17 cellular contexts compared by ENCODE assay signal in genomic region chr17:46962374-46962790, GRCh38. TPM values are rescaled to one million over a fixed set of nuclear protein-coding genes. Genes with fewer than 3 reads are reported as not detected.
DNase-seq lines count a peak whose midpoint lies in the region; ATAC-seq, FAIRE-seq and TF ChIP-seq lines count a peak whose summit lies in the region.
"Had no signal": no experiment of that assay in that cellular context is flagged by ENCODE, and none has a peak within 500 bp of the region (broad histone marks: within the 10 kb centered on the region; RNA-seq: fewer than 3 reads in every experiment).

No MANE protein-coding gene starts in this region.

- intact Hi-C loops in HepG2 (cut with micrococcal nuclease; ENCODE audit: unreplicated experiment) = no loop called here

- H3K9me3 ChIP-seq in AG04450 (ENCODE audit: control insufficient read depth, insufficient read depth, low read length) (no peaks in the 10 kb centered on the region), HepG2 (ENCODE audit: low read length) (no peaks in the 10 kb centered on the region)
- H3K9me3 ChIP-seq: BLaER1 had no signal

- TF ChIP-seq CTCF in AG04450 (IDR thresholded peaks at IDR 0.05; ENCODE audit: low read depth, low read length) = no peak
- TF ChIP-seq CTCF in GM12865 (IDR thresholded peaks at IDR 0.05; ENCODE audit: insufficient read depth, low read depth, low read length, missing control alignments) = no peak
- TF ChIP-seq CTCF in HepG2 (CRISPR knock-in tag; IDR thresholded peaks at IDR 0.05) = no peak

- BruUV-seq in HepG2 (replicated peaks; lab: Mats Ljungman, UMichigan) = no TSS peak

- POLR2A ChIA-PET in AG04450 (lab: Yijun Ruan, JAX) (no interaction called here), HepG2 (lab: Yijun Ruan, JAX) (no interaction called here)

- no peak for FAIRE-seq in HepG2 (lab: Jason Lieb, UNC)
- FAIRE-seq: frontal cortex, GM19239 had no signal

- H3K4me3 ChIP-seq in AG04450 (ENCODE audit: low read depth, low read length) = no peak overlapping the region
- no peak overlapping the region for H3K4me3 ChIP-seq in GM12865 (ENCODE audit: low read depth, low read length)
- H3K4me3 ChIP-seq in HepG2 (replicated peaks in 1 of 3; ENCODE audit: insufficient read depth in 1 of 3, low read depth in 2 of 3, low read length in 3 of 3) = no peak overlapping the region
- H3K4me3 ChIP-seq: BLaER1, GM23338 had no signal

- WGBS in HepG2 (ENCODE audit: low lambda C conversion rate) = 13% methylated on average over 1 of the region's 1 CpG

- no peak overlapping the region for H3K4me2 ChIP-seq in HepG2 (ENCODE audit: low read depth, low read length)
- H3K4me2 ChIP-seq: BLaER1, GM23338 had no signal

- no peaks in the 10 kb centered on the region for H3K4me1 ChIP-seq in HepG2 (ENCODE audit: insufficient read depth, low read length)
- H3K4me1 ChIP-seq: BLaER1 had no signal

- H2AFZ ChIP-seq in HepG2 (ENCODE audit: low read length) = no peak overlapping the region
- H2AFZ ChIP-seq: GM23338 had no signal

- H3K79me2 ChIP-seq in HepG2 (ENCODE audit: insufficient read depth, low read length) = no peaks in the 10 kb centered on the region

- CTCF ChIA-PET in AG04450 (lab: Charles Lee) (interaction anchor here (2.0 to 3.9 kb wide), 2 partner anchors 20 to 21 kb away, joined by 5 to 11 read pairs; no protein-coding TSS in a partner anchor), HepG2 (lab: Yijun Ruan, JAX; ENCODE audit: low intra/inter-chr PET ratio, low total read pairs) (no interaction called here)

- no peak overlapping the region for H3K27ac ChIP-seq in AG04450 (ENCODE audit: low read depth, low read length)
- no peak overlapping the region for H3K27ac ChIP-seq in HepG2 (ENCODE audit: extremely low read length, insufficient read depth, low read length)
- H3K27ac ChIP-seq: BLaER1 had no signal

- ATAC-seq in GM21723 (IDR thresholded peaks at IDR 0.05; ENCODE audit: unreplicated experiment) (no peak), GM21381 (IDR thresholded peaks at IDR 0.05; ENCODE audit: unreplicated experiment) (no peak), GM21423 (IDR thresholded peaks at IDR 0.05; ENCODE audit: unreplicated experiment) (no peak), HepG2 (no peak)
- ATAC-seq: GM23338 had no signal

- H3K27me3 ChIP-seq in AG04450 (ENCODE audit: control insufficient read depth, insufficient read depth, low read length) (peaks cover 24% of the 10 kb centered on the region), HepG2 (ENCODE audit: control insufficient read depth in 1 of 2, insufficient read depth in 2 of 2, low read length in 2 of 2) (no peaks in the 10 kb centered on the region)
- H3K27me3 ChIP-seq: BLaER1 had no signal

- TF ChIP-seq EP300 in HepG2 (IDR thresholded peaks at IDR 0.05; ENCODE audit: low read depth in 2 of 2, low read length in 2 of 2) (no peak), HepG2 (CRISPR knock-in tag; IDR thresholded peaks at IDR 0.05; ENCODE audit: borderline replicate concordance) (no peak)

- no peak for TF ChIP-seq POLR2A in HepG2 (IDR thresholded peaks at IDR 0.05; ENCODE audit: insufficient read depth in 1 of 2, low read depth in 2 of 2, low read length in 2 of 2)

- H4K20me1 ChIP-seq in HepG2 (ENCODE audit: insufficient read depth, low read length) = no peaks in the 10 kb centered on the region; the same call in 1 of the 2 replicates

- no peak overlapping the region for H3K9ac ChIP-seq in HepG2 (ENCODE audit: insufficient read depth, low read depth, low read length)
- H3K9ac ChIP-seq: BLaER1 had no signal

- DNase-seq in AG04450 (ENCODE audit: low read depth, low spot score) = peak; percentile 32
- DNase-seq in GM12865 (ENCODE audit: low read depth) = peak; percentile 29
- peak; percentile 11 for DNase-seq in amniotic stem cell (lab: John Stamatoyannopoulos, UW)
- DNase-seq in foreskin melanocyte = peak; percentile 73
- no peak for DNase-seq in HepG2 (ENCODE audit: low spot score)
- DNase-seq: MM.1S; stimulated activated CD4-positive, alpha-beta T cell treated with anti-CD3 and anti-CD28 coated beads, Interleukin-2, amount 100 ng/mL, for 24 hours had no signal

- 0 out of 5 replicates have a peak, but pooled peaks cover 2 to 4% of the 10 kb centered on the region in 2 experiments for H3K36me3 ChIP-seq in HepG2 (replicated peaks in 1 of 2; ENCODE audit: control insufficient read depth in 1 of 2, insufficient read depth in 2 of 2, low read length in 2 of 2)
- H3K36me3 ChIP-seq: BLaER1 had no signal

- TF ChIP-seq RAD21 in HepG2 (CRISPR knock-in tag; IDR thresholded peaks at IDR 0.05) = no peak

- in situ Hi-C loops in HepG2 (cut with HindIII; ENCODE audit: extremely low pct_ligation_motif_present, low pct_unique_long_range_greater_than_20kb) = no loop called here

TF ChIP-seq in HepG2, 621 proteins besides CTCF, POLR2A, EP300 and RAD21 (continues in another document):
- TF ChIP-seq ZNF615 (CRISPR knock-in tag; IDR thresholded peaks at IDR 0.05; ENCODE audit: borderline replicate concordance) = no peak
- TF ChIP-seq MAFK (conservative IDR thresholded peaks at IDR 0.05 in 1 of 2, IDR thresholded peaks at IDR 0.05 in 1 of 2; ENCODE audit: low read length in 2 of 2) = no peak
- TF ChIP-seq ELF1 (CRISPR knock-in tag; IDR thresholded peaks at IDR 0.05) = no peak
- TF ChIP-seq ZSCAN20 (CRISPR knock-in tag; IDR thresholded peaks at IDR 0.05; ENCODE audit: borderline replicate concordance) = no peak
- no peak for TF ChIP-seq CEBPG (CRISPR knock-in tag; IDR thresholded peaks at IDR 0.05)

RNA-seq across cellular contexts. Expression of gene RPRML, which starts 16.7 kb away (rescaled TPM):
- polyA plus RNA-seq in AG04450 (2011; rRNA removed) (not detected in 2 replicates), HepG2 (2011; rRNA removed) (not detected in 2 replicates)
- polyA minus RNA-seq in AG04450 (2011; rRNA and poly(A)+ RNA removed) = not detected in 2 replicates
- total RNA-seq in HepG2 (2016; rRNA removed; fragmentation: Illumina TruSeq; extraction: Trizol) = not detected in 2 replicates
- total RNA-seq in HepG2 (2016; cell fraction: cytosol; rRNA removed; fragmentation: Illumina TruSeq; extraction: Trizol; ENCODE audit: low read depth) = not detected in 2 replicates
- not detected in 2 replicates for total RNA-seq in HepG2 (2016; cell fraction: insoluble cytoplasmic fraction; rRNA removed; fragmentation: Illumina TruSeq; extraction: Trizol)
- not detected in 2 replicates for total RNA-seq in HepG2 (2016; cell fraction: membrane; rRNA removed; fragmentation: Illumina TruSeq; extraction: Trizol)
- not detected in 2 replicates for total RNA-seq in HepG2 (2016; cell fraction: nucleus; rRNA removed; fragmentation: Illumina TruSeq; extraction: Trizol)
- polyA plus RNA-seq in HepG2 (2011; cell fraction: cytosol; rRNA removed) = not detected in 2 replicates
- polyA plus RNA-seq in HepG2 (2011; cell fraction: nucleus; rRNA removed) = not detected in 2 replicates
- polyA plus RNA-seq in HepG2 (2012) = 0.17 TPM in 1 of 2 replicates, not detected in the other
- polyA plus RNA-seq in HepG2 (2016; cell fraction: cytosol; fragmentation: Illumina TruSeq; extraction: Trizol; ENCODE audit: low read depth) = not detected in 2 replicates
- polyA plus RNA-seq in HepG2 (2016; cell fraction: insoluble cytoplasmic fraction; fragmentation: Illumina TruSeq; extraction: Trizol; ENCODE audit: low read depth) = not detected in 2 replicates
- polyA plus RNA-seq in HepG2 (2016; cell fraction: membrane; fragmentation: Illumina TruSeq; extraction: Trizol; ENCODE audit: low read depth) = not detected in 2 replicates
- polyA plus RNA-seq in HepG2 (2016; cell fraction: nucleus; fragmentation: Illumina TruSeq; extraction: Trizol; ENCODE audit: insufficient read depth, low read depth) = not detected in 2 replicates
- polyA minus RNA-seq in HepG2 (2011; rRNA and poly(A)+ RNA removed; ENCODE audit: low replicate concordance) = not detected in 2 replicates
- polyA minus RNA-seq in HepG2 (2011; cell fraction: cytosol; rRNA and poly(A)+ RNA removed) = not detected in 2 replicates
- not detected in 2 replicates for polyA minus RNA-seq in HepG2 (2011; cell fraction: nucleus; rRNA and poly(A)+ RNA removed)
- total RNA-seq: mucosa of gallbladder, SK-MEL-5, urinary bladder had no signal
- polyA plus RNA-seq: urinary bladder had no signal

RNA-seq across cellular contexts. Expression of gene GOSR2, which starts 39.4 kb away (rescaled TPM):
- polyA plus RNA-seq in AG04450 (2011; rRNA removed) (87.1 and 87.7 TPM in 2 replicates), HepG2 (2011; rRNA removed) (61.5 and 63.7 TPM in 2 replicates)
- polyA minus RNA-seq in AG04450 (2011; rRNA and poly(A)+ RNA removed) = 88.8 and 104 TPM in 2 replicates
- 63.9 and 69.8 TPM in 2 replicates for total RNA-seq in HepG2 (2016; rRNA removed; fragmentation: Illumina TruSeq; extraction: Trizol)
- 32.8 and 35.9 TPM in 2 replicates for total RNA-seq in HepG2 (2016; cell fraction: cytosol; rRNA removed; fragmentation: Illumina TruSeq; extraction: Trizol; ENCODE audit: low read depth)
- total RNA-seq in HepG2 (2016; cell fraction: insoluble cytoplasmic fraction; rRNA removed; fragmentation: Illumina TruSeq; extraction: Trizol) = 60.6 and 68.2 TPM in 2 replicates
- 50.4 and 52.5 TPM in 2 replicates for total RNA-seq in HepG2 (2016; cell fraction: membrane; rRNA removed; fragmentation: Illumina TruSeq; extraction: Trizol)
- 67.6 and 76.5 TPM in 2 replicates for total RNA-seq in HepG2 (2016; cell fraction: nucleus; rRNA removed; fragmentation: Illumina TruSeq; extraction: Trizol)
- polyA plus RNA-seq in HepG2 (2011; cell fraction: cytosol; rRNA removed) = 37.5 and 43.3 TPM in 2 replicates
- 85.8 and 95.1 TPM in 2 replicates for polyA plus RNA-seq in HepG2 (2011; cell fraction: nucleus; rRNA removed)
- 31.0 and 31.7 TPM in 2 replicates for polyA plus RNA-seq in HepG2 (2012)
- 34.8 and 42.5 TPM in 2 replicates for polyA plus RNA-seq in HepG2 (2016; cell fraction: cytosol; fragmentation: Illumina TruSeq; extraction: Trizol; ENCODE audit: low read depth)
- polyA plus RNA-seq in HepG2 (2016; cell fraction: insoluble cytoplasmic fraction; fragmentation: Illumina TruSeq; extraction: Trizol; ENCODE audit: low read depth) = 68.7 and 71.7 TPM in 2 replicates
- polyA plus RNA-seq in HepG2 (2016; cell fraction: membrane; fragmentation: Illumina TruSeq; extraction: Trizol; ENCODE audit: low read depth) = 40.0 and 42.5 TPM in 2 replicates
- 61.9 and 64.3 TPM in 2 replicates for polyA plus RNA-seq in HepG2 (2016; cell fraction: nucleus; fragmentation: Illumina TruSeq; extraction: Trizol; ENCODE audit: insufficient read depth, low read depth)
- polyA minus RNA-seq in HepG2 (2011; rRNA and poly(A)+ RNA removed; ENCODE audit: low replicate concordance) = 76.3 and 91.4 TPM in 2 replicates
- 18.7 and 21.0 TPM in 2 replicates for polyA minus RNA-seq in HepG2 (2011; cell fraction: cytosol; rRNA and poly(A)+ RNA removed)
- polyA minus RNA-seq in HepG2 (2011; cell fraction: nucleus; rRNA and poly(A)+ RNA removed) = 181 and 186 TPM in 2 replicates
